ENCODE assay signal across 1 cellular context in the genomic region with DNA sequence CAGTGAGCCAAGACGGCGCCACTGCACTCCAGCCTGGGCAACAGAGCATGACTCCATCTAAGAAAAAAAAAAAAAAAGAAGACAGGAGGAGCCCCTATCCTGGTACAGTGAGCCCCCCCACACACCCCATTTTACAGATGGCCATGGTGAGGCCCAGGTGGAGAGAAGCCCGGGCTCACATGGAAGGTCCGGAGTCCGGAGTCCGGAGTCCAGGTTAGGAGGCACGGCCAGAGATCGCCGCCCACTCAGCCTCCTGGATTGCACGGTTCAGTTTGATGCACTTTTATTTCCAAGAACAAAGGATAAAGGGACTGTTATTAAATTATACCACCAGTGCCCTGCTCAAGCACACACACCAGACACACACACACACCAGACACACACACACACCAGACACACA.
A peak's percentile ranks its signal among the peaks of the same experiment; 100 is the strongest.
TF ChIP-seq lines count a peak whose summit lies in the region.

No MANE protein-coding gene starts in this region.

TF ChIP-seq in HepG2, 621 proteins besides CTCF, POLR2A, EP300 and RAD21:
- TF ChIP-seq ZNF629 (CRISPR knock-in tag; conservative IDR thresholded peaks at IDR 0.05) (peak; percentile 96), NFIB (CRISPR knock-in tag; IDR thresholded peaks at IDR 0.05; ENCODE audit: borderline replicate concordance) (no peak), ZNF614 (CRISPR knock-in tag; IDR thresholded peaks at IDR 0.05; ENCODE audit: borderline replicate concordance) (no peak), HNF4A (CRISPR knock-in tag; IDR thresholded peaks at IDR 0.05) (peak; percentile 75), ZMYM3 (CRISPR knock-in tag; IDR thresholded peaks at IDR 0.05) (peak; percentile 77), BRCA1 (CRISPR knock-in tag; IDR thresholded peaks at IDR 0.05) (no peak), CHD4 (IDR thresholded peaks at IDR 0.05; ENCODE audit: borderline replicate concordance, low read length) (peak; percentile 70; the same call in 1 of the 2 replicates), HNF4G (IDR thresholded peaks at IDR 0.05; ENCODE audit: borderline replicate concordance, low read depth, low read length) (peak; percentile 83), HNF4G (CRISPR knock-in tag; IDR thresholded peaks at IDR 0.05; ENCODE audit: borderline replicate concordance, low read depth) (0 out of 2 replicates have a peak, but pooled peaks have one; percentile 31), NCOR1 (IDR thresholded peaks at IDR 0.05; ENCODE audit: borderline replicate concordance, low read length) (peak; percentile 83), ZNF44 (CRISPR knock-in tag; IDR thresholded peaks at IDR 0.05) (no peak), KDM1A (CRISPR knock-in tag; IDR thresholded peaks at IDR 0.05) (peak; percentile 87), HDAC1 (CRISPR knock-in tag; IDR thresholded peaks at IDR 0.05) (0 out of 2 replicates have a peak, but pooled peaks have one; percentile 42), ZNF138 (CRISPR knock-in tag; IDR thresholded peaks at IDR 0.05; ENCODE audit: low read depth) (no peak), SMYD3 (CRISPR knock-in tag; IDR thresholded peaks at IDR 0.05) (no peak), SP5 (CRISPR knock-in tag; IDR thresholded peaks at IDR 0.05; ENCODE audit: borderline replicate concordance, low read depth) (no peak; the same call in 1 of the 2 replicates), ZMYM2 (CRISPR knock-in tag; IDR thresholded peaks at IDR 0.05) (peak; percentile 92)
- TF ChIP-seq, protein P1, sequence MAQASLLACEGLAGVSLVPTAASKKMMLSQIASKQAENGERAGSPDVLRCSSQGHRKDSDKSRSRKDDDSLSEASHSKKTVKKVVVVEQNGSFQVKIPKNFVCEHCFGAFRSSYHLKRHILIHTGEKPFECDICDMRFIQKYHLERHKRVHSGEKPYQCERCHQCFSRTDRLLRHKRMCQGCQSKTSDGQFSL (CRISPR knock-in tag; IDR thresholded peaks at IDR 0.05), result peak; percentile 94
- TF ChIP-seq, protein P2, sequence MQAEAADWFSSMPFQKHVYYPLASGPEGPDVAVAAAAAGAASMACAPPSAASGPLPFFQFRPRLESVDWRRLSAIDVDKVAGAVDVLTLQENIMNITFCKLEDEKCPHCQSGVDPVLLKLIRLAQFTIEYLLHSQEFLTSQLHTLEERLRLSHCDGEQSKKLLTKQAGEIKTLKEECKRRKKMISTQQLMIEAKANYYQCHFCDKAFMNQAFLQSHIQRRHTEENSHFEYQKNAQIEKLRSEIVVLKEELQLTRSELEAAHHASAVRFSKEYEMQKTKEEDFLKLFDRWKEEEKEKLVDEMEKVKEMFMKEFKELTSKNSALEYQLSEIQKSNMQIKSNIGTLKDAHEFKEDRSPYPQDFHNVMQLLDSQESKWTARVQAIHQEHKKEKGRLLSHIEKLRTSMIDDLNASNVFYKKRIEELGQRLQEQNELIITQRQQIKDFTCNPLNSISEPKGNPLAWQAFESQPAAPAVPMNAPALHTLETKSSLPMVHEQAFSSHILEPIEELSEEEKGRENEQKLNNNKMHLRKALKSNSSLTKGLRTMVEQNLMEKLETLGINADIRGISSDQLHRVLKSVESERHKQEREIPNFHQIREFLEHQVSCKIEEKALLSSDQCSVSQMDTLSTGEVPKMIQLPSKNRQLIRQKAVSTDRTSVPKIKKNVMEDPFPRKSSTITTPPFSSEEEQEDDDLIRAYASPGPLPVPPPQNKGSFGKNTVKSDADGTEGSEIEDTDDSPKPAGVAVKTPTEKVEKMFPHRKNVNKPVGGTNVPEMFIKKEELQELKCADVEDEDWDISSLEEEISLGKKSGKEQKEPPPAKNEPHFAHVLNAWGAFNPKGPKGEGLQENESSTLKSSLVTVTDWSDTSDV (CRISPR knock-in tag; IDR thresholded peaks at IDR 0.05), result no peak
- TF ChIP-seq, protein P3, sequence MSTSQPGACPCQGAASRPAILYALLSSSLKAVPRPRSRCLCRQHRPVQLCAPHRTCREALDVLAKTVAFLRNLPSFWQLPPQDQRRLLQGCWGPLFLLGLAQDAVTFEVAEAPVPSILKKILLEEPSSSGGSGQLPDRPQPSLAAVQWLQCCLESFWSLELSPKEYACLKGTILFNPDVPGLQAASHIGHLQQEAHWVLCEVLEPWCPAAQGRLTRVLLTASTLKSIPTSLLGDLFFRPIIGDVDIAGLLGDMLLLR (CRISPR knock-in tag; IDR thresholded peaks at IDR 0.05), result no peak
- TF ChIP-seq, protein P4, sequence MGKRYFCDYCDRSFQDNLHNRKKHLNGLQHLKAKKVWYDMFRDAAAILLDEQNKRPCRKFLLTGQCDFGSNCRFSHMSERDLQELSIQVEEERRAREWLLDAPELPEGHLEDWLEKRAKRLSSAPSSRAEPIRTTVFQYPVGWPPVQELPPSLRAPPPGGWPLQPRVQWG (CRISPR knock-in tag; IDR thresholded peaks at IDR 0.05; ENCODE audit: borderline replicate concordance, low read depth), result no peak
- TF ChIP-seq, protein P5, sequence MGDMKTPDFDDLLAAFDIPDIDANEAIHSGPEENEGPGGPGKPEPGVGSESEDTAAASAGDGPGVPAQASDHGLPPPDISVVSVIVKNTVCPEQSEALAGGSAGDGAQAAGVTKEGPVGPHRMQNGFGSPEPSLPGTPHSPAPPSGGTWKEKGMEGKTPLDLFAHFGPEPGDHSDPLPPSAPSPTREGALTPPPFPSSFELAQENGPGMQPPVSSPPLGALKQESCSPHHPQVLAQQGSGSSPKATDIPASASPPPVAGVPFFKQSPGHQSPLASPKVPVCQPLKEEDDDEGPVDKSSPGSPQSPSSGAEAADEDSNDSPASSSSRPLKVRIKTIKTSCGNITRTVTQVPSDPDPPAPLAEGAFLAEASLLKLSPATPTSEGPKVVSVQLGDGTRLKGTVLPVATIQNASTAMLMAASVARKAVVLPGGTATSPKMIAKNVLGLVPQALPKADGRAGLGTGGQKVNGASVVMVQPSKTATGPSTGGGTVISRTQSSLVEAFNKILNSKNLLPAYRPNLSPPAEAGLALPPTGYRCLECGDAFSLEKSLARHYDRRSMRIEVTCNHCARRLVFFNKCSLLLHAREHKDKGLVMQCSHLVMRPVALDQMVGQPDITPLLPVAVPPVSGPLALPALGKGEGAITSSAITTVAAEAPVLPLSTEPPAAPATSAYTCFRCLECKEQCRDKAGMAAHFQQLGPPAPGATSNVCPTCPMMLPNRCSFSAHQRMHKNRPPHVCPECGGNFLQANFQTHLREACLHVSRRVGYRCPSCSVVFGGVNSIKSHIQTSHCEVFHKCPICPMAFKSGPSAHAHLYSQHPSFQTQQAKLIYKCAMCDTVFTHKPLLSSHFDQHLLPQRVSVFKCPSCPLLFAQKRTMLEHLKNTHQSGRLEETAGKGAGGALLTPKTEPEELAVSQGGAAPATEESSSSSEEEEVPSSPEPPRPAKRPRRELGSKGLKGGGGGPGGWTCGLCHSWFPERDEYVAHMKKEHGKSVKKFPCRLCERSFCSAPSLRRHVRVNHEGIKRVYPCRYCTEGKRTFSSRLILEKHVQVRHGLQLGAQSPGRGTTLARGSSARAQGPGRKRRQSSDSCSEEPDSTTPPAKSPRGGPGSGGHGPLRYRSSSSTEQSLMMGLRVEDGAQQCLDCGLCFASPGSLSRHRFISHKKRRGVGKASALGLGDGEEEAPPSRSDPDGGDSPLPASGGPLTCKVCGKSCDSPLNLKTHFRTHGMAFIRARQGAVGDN (CRISPR knock-in tag; IDR thresholded peaks at IDR 0.05), result peak; percentile 29; the same call in 1 of the 2 replicates
- TF ChIP-seq, protein P6, sequence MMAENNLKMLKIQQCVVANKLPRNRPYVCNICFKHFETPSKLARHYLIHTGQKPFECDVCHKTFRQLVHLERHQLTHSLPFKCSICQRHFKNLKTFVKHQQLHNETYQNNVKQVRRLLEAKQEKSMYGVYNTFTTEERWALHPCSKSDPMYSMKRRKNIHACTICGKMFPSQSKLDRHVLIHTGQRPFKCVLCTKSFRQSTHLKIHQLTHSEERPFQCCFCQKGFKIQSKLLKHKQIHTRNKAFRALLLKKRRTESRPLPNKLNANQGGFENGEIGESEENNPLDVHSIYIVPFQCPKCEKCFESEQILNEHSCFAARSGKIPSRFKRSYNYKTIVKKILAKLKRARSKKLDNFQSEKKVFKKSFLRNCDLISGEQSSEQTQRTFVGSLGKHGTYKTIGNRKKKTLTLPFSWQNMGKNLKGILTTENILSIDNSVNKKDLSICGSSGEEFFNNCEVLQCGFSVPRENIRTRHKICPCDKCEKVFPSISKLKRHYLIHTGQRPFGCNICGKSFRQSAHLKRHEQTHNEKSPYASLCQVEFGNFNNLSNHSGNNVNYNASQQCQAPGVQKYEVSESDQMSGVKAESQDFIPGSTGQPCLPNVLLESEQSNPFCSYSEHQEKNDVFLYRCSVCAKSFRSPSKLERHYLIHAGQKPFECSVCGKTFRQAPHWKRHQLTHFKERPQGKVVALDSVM (CRISPR knock-in tag; IDR thresholded peaks at IDR 0.05), result 0 out of 2 replicates have a peak, but pooled peaks have one; percentile 34
